9 cellular contexts compared by ENCODE assay signal in genomic region chr1:225883616-225884265, GRCh38. TPM values are rescaled to one million over a fixed set of nuclear protein-coding genes. Genes with fewer than 3 reads are reported as not detected.
DNase-seq lines count a peak whose midpoint lies in the region; ATAC-seq and TF ChIP-seq lines count a peak whose summit lies in the region.
"Had no signal": no experiment of that assay in that cellular context is flagged by ENCODE, and none has a peak within 500 bp of the region (broad histone marks: within the 10 kb centered on the region; RNA-seq: fewer than 3 reads in every experiment).

No MANE protein-coding gene starts in this region.

- H3K9me3 ChIP-seq in left lung = no peaks in the 10 kb centered on the region

- no peaks in the 10 kb centered on the region for H3K9me3 Mint-ChIP-seq in stimulated activated naive CD8-positive, alpha-beta T cell treated with anti-CD3 and anti-CD28 coated beads, Interleukin-15, Interleukin-2, amounts not matched to agents 100 ng/mL and 50 ng/mL, for 24 hours
- H3K9me3 Mint-ChIP-seq in activated naive CD8-positive, alpha-beta T cell (ENCODE audit: low read depth) = no peaks in the 10 kb centered on the region
- no peaks in the 10 kb centered on the region for H3K9me3 Mint-ChIP-seq in mesothelial cell of epicardium

- H3K27ac ChIP-seq in left lung = no peak overlapping the region

- intact Hi-C loops in left lung (cut with DNase I) = no loop called here

- H3K27ac Mint-ChIP-seq in stimulated activated naive CD8-positive, alpha-beta T cell treated with anti-CD3 and anti-CD28 coated beads, Interleukin-15, Interleukin-2, amounts not matched to agents 100 ng/mL and 50 ng/mL, for 24 hours = peak overlapping the region; percentile 69
- peak overlapping the region; percentile 90 for H3K27ac Mint-ChIP-seq in activated naive CD8-positive, alpha-beta T cell
- no peak overlapping the region for H3K27ac Mint-ChIP-seq in mesothelial cell of epicardium

- peaks cover 15 to 40% of the 10 kb centered on the region in 2 donors for H3K4me1 ChIP-seq in left lung

- H3K27me3 Mint-ChIP-seq in stimulated activated naive CD8-positive, alpha-beta T cell treated with anti-CD3 and anti-CD28 coated beads, Interleukin-15, Interleukin-2, amounts not matched to agents 100 ng/mL and 50 ng/mL, for 24 hours = no peaks in the 10 kb centered on the region
- H3K27me3 Mint-ChIP-seq in activated naive CD8-positive, alpha-beta T cell = no peaks in the 10 kb centered on the region
- H3K27me3 Mint-ChIP-seq in mesothelial cell of epicardium (ENCODE audit: low read depth) = peaks cover 11% of the 10 kb centered on the region

- H3K36me3 Mint-ChIP-seq in stimulated activated naive CD8-positive, alpha-beta T cell treated with anti-CD3 and anti-CD28 coated beads, Interleukin-15, Interleukin-2, amounts not matched to agents 100 ng/mL and 50 ng/mL, for 24 hours (ENCODE audit: low read depth) = no peaks in the 10 kb centered on the region
- no peaks in the 10 kb centered on the region for H3K36me3 Mint-ChIP-seq in activated naive CD8-positive, alpha-beta T cell
- no peaks in the 10 kb centered on the region for H3K36me3 Mint-ChIP-seq in mesothelial cell of epicardium

- no peaks in the 10 kb centered on the region for H3K36me3 ChIP-seq in left lung

- peaks cover 0 to 6% of the 10 kb centered on the region in 2 donors for H3K27me3 ChIP-seq in left lung

- H3K4me1 Mint-ChIP-seq in stimulated activated naive CD8-positive, alpha-beta T cell treated with anti-CD3 and anti-CD28 coated beads, Interleukin-15, Interleukin-2, amounts not matched to agents 100 ng/mL and 50 ng/mL, for 24 hours (ENCODE audit: low read depth) = peaks cover 38% of the 10 kb centered on the region
- H3K4me1 Mint-ChIP-seq in activated naive CD8-positive, alpha-beta T cell (ENCODE audit: low read depth) = peaks cover 40% of the 10 kb centered on the region
- peaks cover 20% of the 10 kb centered on the region for H3K4me1 Mint-ChIP-seq in mesothelial cell of epicardium

- ATAC-seq in stimulated activated naive CD8-positive, alpha-beta T cell treated with anti-CD3 and anti-CD28 coated beads, Interleukin-15, Interleukin-2, amounts not matched to agents 100 U/mL and 50 U/mL, for 24 hours = no peak
- ATAC-seq in left lung (no peak), GM21381 (IDR thresholded peaks at IDR 0.05; ENCODE audit: unreplicated experiment) (no peak), HG03139 (IDR thresholded peaks at IDR 0.05; ENCODE audit: unreplicated experiment) (no peak)

- H3K4me3 Mint-ChIP-seq in stimulated activated naive CD8-positive, alpha-beta T cell treated with anti-CD3 and anti-CD28 coated beads, Interleukin-15, Interleukin-2, amounts not matched to agents 100 ng/mL and 50 ng/mL, for 24 hours = peak overlapping the region; percentile 86
- peak overlapping the region; percentile 90 for H3K4me3 Mint-ChIP-seq in activated naive CD8-positive, alpha-beta T cell
- H3K4me3 Mint-ChIP-seq in mesothelial cell of epicardium = peak overlapping the region; percentile 83

- DNase-seq in stimulated activated naive CD8-positive, alpha-beta T cell treated with anti-CD3 and anti-CD28 coated beads, Interleukin-15, Interleukin-2, amounts not matched to agents 100 U/mL and 50 U/mL, for 24 hours = no peak
- DNase-seq in mesothelial cell of epicardium (ENCODE audit: low spot score in 2 of 2, unreplicated experiment in 2 of 2) (no peak), left lung (no peak), NCI-H82 treated with DMSO at 0.1 percent for 48 hours (lab: John Stamatoyannopoulos, UW; ENCODE audit: unreplicated experiment) (no peak)
- DNase-seq: activated CD4-positive, alpha-beta T cell treated with anti-CD3 and anti-CD28 coated beads, Interleukin-2, amount 50 U/mL, for 1 hour had no signal

- H3K4me3 ChIP-seq in left lung = peak overlapping the region in 1 of 2 donors; percentile 97

- TF ChIP-seq CTCF in mesothelial cell of epicardium (IDR thresholded peaks at IDR 0.05; ENCODE audit: unreplicated experiment) (no peak), left lung (IDR thresholded peaks at IDR 0.05) (no peak)

RNA-seq across cellular contexts. Expression of gene TMEM63A, which starts 1.6 kb away (rescaled TPM):
- total RNA-seq in mesothelial cell of epicardium (75.7 to 81.5 TPM (median 78.4 TPM) in 3 replicates), left lung (10 to 100 TPM; 77.4 to 98.5 TPM)

RNA-seq across cellular contexts. Expression of gene LEFTY1, which starts 5.2 kb away (rescaled TPM):
- 1.6 to 1.7 TPM (median 1.6 TPM) in 3 replicates for total RNA-seq in mesothelial cell of epicardium
- under 1 TPM in 1 of 2 donors, not detected in 1; 0.61 TPM for total RNA-seq in left lung

RNA-seq across cellular contexts. Expression of gene PYCR2, which starts 40.3 kb away (rescaled TPM):
- total RNA-seq in mesothelial cell of epicardium (36.6 to 38.9 TPM (median 37.0 TPM) in 3 replicates), left lung (10 to 100 TPM; 52.7 to 59.8 TPM)

RNA-seq across cellular contexts. Expression of gene LEFTY2, which starts 57.3 kb away (rescaled TPM):
- total RNA-seq in mesothelial cell of epicardium (0.38 to 0.74 TPM (median 0.57 TPM) in 3 replicates), left lung (under 1 TPM in 1 of 2 donors, not detected in 1; 0.17 TPM)
